ENCODE assay signal across 8 cellular contexts in the genomic region with DNA sequence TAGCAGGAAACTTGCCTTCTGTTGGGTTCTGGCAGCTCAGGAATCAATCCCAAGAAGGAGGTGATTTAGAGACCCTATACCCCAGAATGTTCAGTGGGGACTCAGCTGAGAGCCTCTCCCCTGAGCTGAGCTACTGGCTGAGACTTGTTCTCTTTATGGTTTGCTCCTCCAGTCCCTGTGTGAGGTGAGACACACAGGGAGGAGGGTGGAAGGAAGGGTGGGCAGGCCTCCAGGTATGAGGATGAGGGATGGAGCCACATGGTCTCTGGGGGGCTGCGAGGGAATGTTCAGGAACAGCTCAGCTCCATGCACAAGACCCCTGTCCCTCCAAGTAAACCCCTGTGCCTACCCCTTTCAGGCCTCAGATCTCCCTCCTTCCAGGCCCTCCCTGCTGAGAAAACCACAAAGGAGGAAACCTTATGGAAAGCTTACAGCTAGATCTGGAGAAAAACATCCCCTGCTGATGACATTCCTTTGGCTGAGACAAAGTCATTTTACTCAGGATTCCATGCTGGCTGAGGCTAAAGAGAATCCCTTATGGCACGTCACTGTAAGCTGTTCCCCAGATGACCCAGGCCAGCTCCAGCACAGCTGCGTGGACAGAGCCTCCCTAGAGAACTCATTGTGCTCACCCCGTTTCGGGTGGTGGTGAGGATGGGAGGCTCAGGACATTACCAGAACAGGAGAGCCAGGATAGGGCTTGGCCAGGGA.
DNase-seq lines count a peak whose midpoint lies in the region; ATAC-seq, FAIRE-seq and TF ChIP-seq lines count a peak whose summit lies in the region.

No MANE protein-coding gene starts in this region.

- H4K8ac ChIP-seq in H1 (ENCODE audit: extremely low read depth, insufficient read depth, low read length), result no peak overlapping the region
- no peak overlapping the region for H4K8ac ChIP-seq in mesendoderm (ENCODE audit: low read depth, low read length)

- H4K20me1 ChIP-seq in KMS-11 (ENCODE audit: insufficient read depth) (no peaks in the 10 kb centered on the region), H1 (replicated peaks in 1 of 2; ENCODE audit: control insufficient read depth in 1 of 2, insufficient read depth in 2 of 2, low read length in 2 of 2) (peaks cover 0 to 7% of the 10 kb centered on the region in 2 experiments)

- TF ChIP-seq EP300 in H1 (IDR thresholded peaks at IDR 0.05; ENCODE audit: borderline replicate concordance in 1 of 2, low read depth in 2 of 2, low read length in 2 of 2), result no peak; a peak in 1 of 3 replicates

- H3K18ac ChIP-seq in H1 (ENCODE audit: extremely low read depth, low read length), result peak overlapping the region; percentile 93
- H3K18ac ChIP-seq in mesendoderm (ENCODE audit: low read length), result peak overlapping the region; percentile 54

- POLR2A ChIA-PET in H1 (lab: Charles Lee; ENCODE audit: partially characterized antibody), result interaction anchor here (0.7 to 1.6 kb wide), 8 partner anchors 9 to 89 kb away, joined by 3 to 5 read pairs (median 3); no protein-coding TSS in a partner anchor

- TF ChIP-seq CTCF in KMS-11 (conservative IDR thresholded peaks at IDR 0.05; ENCODE audit: low read depth, low read length) (no peak), H1 (IDR thresholded peaks at IDR 0.05; ENCODE audit: control extremely low read depth in 1 of 3, insufficient read depth in 1 of 3, low read depth in 1 of 3, low read length in 3 of 3) (no peak), left lung (IDR thresholded peaks at IDR 0.05) (no peak)

- FAIRE-seq in H1 (lab: Jason Lieb, UNC) (peak; percentile 88), GM12891 (lab: Jason Lieb, UNC) (no peak)

- H2AFZ ChIP-seq in KMS-11 (ENCODE audit: low read depth) (peak overlapping the region; percentile 31; the same call in 1 of the 2 replicates), H1 (ENCODE audit: low read length) (no peak overlapping the region)

- H3K9me3 ChIP-seq in H1 (ENCODE audit: insufficient read depth in 2 of 2, low read depth in 1 of 2, low read length in 1 of 2) (no peaks in the 10 kb centered on the region), left lung (no peaks in the 10 kb centered on the region)

- H2BK15ac ChIP-seq in H1 (ENCODE audit: low read length) (peak overlapping the region; percentile 90), mesendoderm (replicated peaks; ENCODE audit: low read depth) (no peak overlapping the region)

- H3K14ac ChIP-seq in H1 (ENCODE audit: insufficient read length), result no peak overlapping the region

- no peak for DNase-seq in H1 (ENCODE audit: low read depth in 1 of 2, low spot score in 2 of 2)
- peak; percentile 89 for DNase-seq in mesendoderm
- DNase-seq in NCI-H146 (lab: John Stamatoyannopoulos, UW), result no peak
- no peak for DNase-seq in GM12891 (ENCODE audit: insufficient read length, low spot score)
- DNase-seq in left lung, result no peak

- ATAC-seq in HG03378 (IDR thresholded peaks at IDR 0.05; ENCODE audit: unreplicated experiment), result no peak
- no peak for ATAC-seq in left lung

- H3K23ac ChIP-seq in H1 (ENCODE audit: insufficient read length) (no peak overlapping the region), mesendoderm (ENCODE audit: low read length) (peak overlapping the region; percentile 29)

- H3K27me3 ChIP-seq in KMS-11 (ENCODE audit: insufficient read depth, low read depth) (no peaks in the 10 kb centered on the region), H1 (replicated peaks in 1 of 4; ENCODE audit: control insufficient read depth in 3 of 4, extremely low read depth in 1 of 4, insufficient read depth in 3 of 4, low read length in 3 of 4) (no peaks in the 10 kb centered on the region), mesendoderm (ENCODE audit: insufficient read depth, low read length, poor library complexity) (no peaks in the 10 kb centered on the region), left lung (peaks cover 0 to 26% of the 10 kb centered on the region in 2 donors)

- no peak for TF ChIP-seq RAD21 in H1 (IDR thresholded peaks at IDR 0.05 in 1 of 2, conservative IDR thresholded peaks at IDR 0.05 in 1 of 2; ENCODE audit: low read depth in 2 of 2, low read length in 2 of 2)

- H3K4me1 ChIP-seq in KMS-11 (ENCODE audit: low read depth, poor library complexity, severe bottlenecking), result peaks cover 58% of the 10 kb centered on the region
- H3K4me1 ChIP-seq in H1 (replicated peaks in 1 of 4; ENCODE audit: control insufficient read depth in 3 of 4, insufficient read depth in 4 of 4, low read length in 3 of 4), result peaks cover 37 to 49% (median 44%) of the 10 kb centered on the region in 4 experiments
- peaks cover 18% of the 10 kb centered on the region for H3K4me1 ChIP-seq in mesendoderm (ENCODE audit: control insufficient read depth, low read depth, low read length)
- H3K4me1 ChIP-seq in left lung, result peaks cover 15 to 34% of the 10 kb centered on the region in 2 donors

- WGBS in H1 (ENCODE audit: extremely low coverage in 1 of 2, insufficient coverage in 1 of 2, insufficient read length in 1 of 2, insufficient replicate concordance in 2 of 2, low coverage in 1 of 2, low lambda C conversion rate in 2 of 2, missing lambda C conversion rate in 1 of 2), 2 experiments, result 26% methylated on average over 5 of the region's 5 CpGs; no CpG with 5 or more reads in 1 of the 2 experiments
- WGBS in mesendoderm (ENCODE audit: extremely low coverage, insufficient coverage, low lambda C conversion rate), result no CpG with 5 or more reads among the region's 5 CpGs

- H2BK120ac ChIP-seq in H1 (replicated peaks; ENCODE audit: low read depth, low read length), result peak overlapping the region; percentile 73
- no peak overlapping the region for H2BK120ac ChIP-seq in mesendoderm (ENCODE audit: low read depth, low read length)

- H3K4ac ChIP-seq in H1 (replicated peaks; ENCODE audit: insufficient read length, low read depth, low read length) (peak overlapping the region; percentile 34), mesendoderm (ENCODE audit: low read depth, low read length) (no peak overlapping the region)

- no peaks in the 10 kb centered on the region for H3K36me3 ChIP-seq in KMS-11 (ENCODE audit: insufficient read depth)
- H3K36me3 ChIP-seq in H1 (ENCODE audit: control insufficient read depth in 2 of 4, insufficient read depth in 4 of 4, low read length in 3 of 4), result no peaks in the 10 kb centered on the region; a peak in 1 of 8 replicates
- H3K36me3 ChIP-seq in mesendoderm (ENCODE audit: control insufficient read depth, insufficient read depth, low read length), result no peaks in the 10 kb centered on the region
- no peaks in the 10 kb centered on the region for H3K36me3 ChIP-seq in left lung

- H2AK5ac ChIP-seq in H1 (ENCODE audit: low read depth, low read length), result peak overlapping the region; percentile 91; the same call in 1 of the 2 replicates
- H2AK5ac ChIP-seq in mesendoderm (ENCODE audit: low read length), result no peak overlapping the region

- CTCF ChIA-PET in H1 (lab: Charles Lee; ENCODE audit: partially characterized antibody), result interaction anchor here (0.6 to 14.5 kb wide), 24 partner anchors 9 to 417 kb away, joined by 3 to 146 read pairs (median 4); no protein-coding TSS in a partner anchor

- H3K4me3 ChIP-seq in KMS-11 (IDR thresholded peaks at IDR 0.05; ENCODE audit: insufficient read depth, low read depth, low read length), result no peak overlapping the region
- H3K4me3 ChIP-seq in H1 (ENCODE audit: extremely low read depth in 1 of 4, insufficient read depth in 2 of 4, low read depth in 3 of 4, low read length in 4 of 4), result peak overlapping the region in 3 of 4 experiments; percentile 0 to 83 (median 7); a peak in 3 of 8 replicates
- no peak overlapping the region for H3K4me3 ChIP-seq in mesendoderm (ENCODE audit: low read length)
- H3K4me3 ChIP-seq in left lung, result no peak overlapping the region

- intact Hi-C loops in left lung (cut with DNase I), result no loop called here

- H3K4me2 ChIP-seq in KMS-11 (peak overlapping the region; percentile 74), H1 (ENCODE audit: insufficient read depth in 1 of 2, low read depth in 2 of 2, low read length in 2 of 2) (peak overlapping the region; percentile 77 to 90), mesendoderm (ENCODE audit: low read length) (no peak overlapping the region)

- peaks cover 11% of the 10 kb centered on the region; the same call in 1 of the 2 replicates for H3K23me2 ChIP-seq in H1 (ENCODE audit: low read depth, low read length)

- peak overlapping the region; percentile 94 for H4K91ac ChIP-seq in H1 (replicated peaks; ENCODE audit: insufficient read length, low read length)

- no peaks in the 10 kb centered on the region for H3K79me2 ChIP-seq in KMS-11 (ENCODE audit: insufficient read depth, low read depth)
- peaks cover 0 to 24% of the 10 kb centered on the region in 2 experiments; a peak in 3 of 4 replicates for H3K79me2 ChIP-seq in H1 (ENCODE audit: control insufficient read depth in 1 of 2, insufficient read depth in 2 of 2, low read length in 2 of 2)
- no peaks in the 10 kb centered on the region for H3K79me2 ChIP-seq in mesendoderm (ENCODE audit: control insufficient read depth, insufficient read depth, low read length)

- peak overlapping the region; percentile 99 for H2BK12ac ChIP-seq in H1 (ENCODE audit: low read depth, low read length)

- H2BK5ac ChIP-seq in H1 (ENCODE audit: low read depth, low read length), result peak overlapping the region; percentile 83
- peak overlapping the region; percentile 31 for H2BK5ac ChIP-seq in mesendoderm (ENCODE audit: low read length)

- no peak overlapping the region for H3K56ac ChIP-seq in H1 (replicated peaks; ENCODE audit: insufficient read length, low read depth, low read length)
- H3K56ac ChIP-seq in mesendoderm (ENCODE audit: low read length), result peak overlapping the region; percentile 68

- H3K27ac ChIP-seq in KMS-11 (peak overlapping the region; percentile 29), H1 (ENCODE audit: low read depth, low read length) (peak overlapping the region; percentile 72), mesendoderm (ENCODE audit: low read depth, low read length) (peak overlapping the region; percentile 29), temporal lobe (ENCODE audit: low read depth, low read length) (peak overlapping the region; percentile 94), left lung (no peak overlapping the region)

- TF ChIP-seq POLR2A in H1 (IDR thresholded peaks at IDR 0.05; ENCODE audit: control extremely low read depth in 1 of 2, low read depth in 2 of 2, low read length in 2 of 2), result peak in 1 of 2 experiments; percentile 68; a peak in 1 of 3 replicates
- no peak for TF ChIP-seq POLR2A in GM12891 (IDR thresholded peaks at IDR 0.05; ENCODE audit: low read depth, low read length)

- peak overlapping the region; percentile 98 for H2BK20ac ChIP-seq in H1 (ENCODE audit: low read length)

- H3K9ac ChIP-seq in KMS-11 (no peak overlapping the region), H1 (replicated peaks in 1 of 4; ENCODE audit: extremely low read depth in 1 of 4, low read depth in 3 of 4, low read length in 3 of 4) (peak overlapping the region in 3 of 4 experiments; percentile 4 to 33 (median 16); a peak in 4 of 7 replicates), mesendoderm (ENCODE audit: low read length) (peak overlapping the region; percentile 30)

- H3K79me1 ChIP-seq in H1 (ENCODE audit: low read depth, low read length) (peaks cover 4% of the 10 kb centered on the region), mesendoderm (ENCODE audit: low read length) (no peaks in the 10 kb centered on the region)

- H4K5ac ChIP-seq in H1 (ENCODE audit: insufficient read length, low read depth, low read length), result peak overlapping the region; percentile 65
- no peak overlapping the region for H4K5ac ChIP-seq in mesendoderm (ENCODE audit: low read length)

TF ChIP-seq in GM12891, 5 proteins besides CTCF, POLR2A, EP300 and RAD21 (continues in another document):
- TF ChIP-seq SPI1 (IDR thresholded peaks at IDR 0.05; ENCODE audit: low read depth, low read length), result no peak

Comparison
In these comparisons a context has a peak if more than half of its experiments do, and no peak if none do; other contexts are left out.
1. H3K27ac ChIP-seq: peak in KMS-11 (single experiment), H1 (single experiment), mesendoderm (single experiment) and temporal lobe (single experiment); none in left lung (0 of 2).
2. H3K4me3 ChIP-seq: peak in H1 (3 of 4); none in KMS-11 (single experiment), mesendoderm (single experiment) and left lung (0 of 2).